In genomic region chr2:17084882-17085281, GRCh38 we compare ENCODE assay signal across 1 cellular context.
TF ChIP-seq lines count a peak whose summit lies in the region.

No MANE protein-coding gene starts in this region.

TF ChIP-seq in SK-N-SH treated with all-trans-retinoic acid at 6 μM for 48 hours, 23 proteins besides CTCF, POLR2A, EP300 and RAD21 (continued from another document):
- TF ChIP-seq POU6F1 (CRISPR knock-in tag; IDR thresholded peaks at IDR 0.05; ENCODE audit: borderline replicate concordance, low read depth) = no peak
